ENCODE assay signal across 11 cellular contexts in genomic region chr15:58549013-58549779, GRCh38.
DNase-seq lines count a peak whose midpoint lies in the region; TF ChIP-seq lines count a peak whose summit lies in the region.
"Had no signal": no experiment of that assay in that cellular context is flagged by ENCODE, and none has a peak within 500 bp of the region (broad histone marks: within the 10 kb centered on the region; RNA-seq: fewer than 3 reads in every experiment).

No MANE protein-coding gene starts in this region.

- H3K4me3 ChIP-seq in adipocyte (ENCODE audit: low read length) (no peak overlapping the region), hepatocyte (no peak overlapping the region), transverse colon (no peak overlapping the region)

- TF ChIP-seq CTCF in hepatocyte (IDR thresholded peaks at IDR 0.05; ENCODE audit: poor library complexity) (no peak), transverse colon (IDR thresholded peaks at IDR 0.05) (no peak)

- 43% methylated on average over 12 of the region's 12 CpGs for WGBS in hepatocyte (ENCODE audit: low lambda C conversion rate, missing lambda C conversion rate)
- 77 to 82% methylated on average over 2 to 12 of the region's 12 CpGs for WGBS in transverse colon (ENCODE audit: low coverage in 1 of 2), 2 donors

- in situ Hi-C loops in transverse colon (cut with MboI; ENCODE audit: low pct_ligation_motif_present in 1 of 4, low pct_unique_long_range_greater_than_20kb in 1 of 4, low sequenced_read_pairs in 3 of 4) = no loop called here
- in situ Hi-C loops in KBM-7 (cut with MboI; ENCODE audit: low pct_unique_long_range_greater_than_20kb, low sequenced_read_pairs) = no loop called here

- no peaks in the 10 kb centered on the region for H4K20me1 ChIP-seq in hepatocyte (ENCODE audit: insufficient read depth, poor library complexity, severe bottlenecking)

- no peaks in the 10 kb centered on the region for H3K9me3 Mint-ChIP-seq in T-helper 2 cell treated with Interferon-gamma antibody and Interleukin-4, amounts not matched to agents 5 μg/mL and 100 μg/mL, for 36 hours

- no peak for TF ChIP-seq POLR2A in transverse colon (IDR thresholded peaks at IDR 0.05)

- no peaks in the 10 kb centered on the region for H3K9me3 ChIP-seq in adipocyte (ENCODE audit: control insufficient read depth, low read length)
- no peaks in the 10 kb centered on the region for H3K9me3 ChIP-seq in hepatocyte (ENCODE audit: low read depth)
- no peaks in the 10 kb centered on the region for H3K9me3 ChIP-seq in transverse colon

- H3K27me3 ChIP-seq in adipocyte (replicated peaks; ENCODE audit: control insufficient read depth, insufficient read depth, low read length) = no peaks in the 10 kb centered on the region
- H3K27me3 ChIP-seq in hepatocyte = no peaks in the 10 kb centered on the region
- H3K27me3 ChIP-seq in transverse colon = no peaks in the 10 kb centered on the region

- H2AFZ ChIP-seq in hepatocyte = no peak overlapping the region

- H3K27ac Mint-ChIP-seq in T-helper 2 cell treated with Interferon-gamma antibody and Interleukin-4, amounts not matched to agents 5 μg/mL and 100 μg/mL, for 36 hours = peak overlapping the region; percentile 45

- intact Hi-C loops in transverse colon (cut with DNase I; ENCODE audit: low total_unique reads) = no loop called here

- peaks cover 5% of the 10 kb centered on the region for H3K36me3 Mint-ChIP-seq in T-helper 2 cell treated with Interferon-gamma antibody and Interleukin-4, amounts not matched to agents 5 μg/mL and 100 μg/mL, for 36 hours (ENCODE audit: low read depth)

- no peaks in the 10 kb centered on the region for H3K27me3 Mint-ChIP-seq in T-helper 2 cell treated with Interferon-gamma antibody and Interleukin-4, amounts not matched to agents 5 μg/mL and 100 μg/mL, for 36 hours (ENCODE audit: low read depth)

- H3K4me3 Mint-ChIP-seq in T-helper 2 cell treated with Interferon-gamma antibody and Interleukin-4, amounts not matched to agents 5 μg/mL and 100 μg/mL, for 36 hours = no peak overlapping the region

- no peak overlapping the region for H3K9ac ChIP-seq in adipocyte (ENCODE audit: low read length)

- no peaks in the 10 kb centered on the region for H3K9me2 ChIP-seq in hepatocyte (replicated peaks; ENCODE audit: insufficient read depth)

- H3K36me3 ChIP-seq in adipocyte (ENCODE audit: control insufficient read depth, insufficient read depth, low read length, severe bottlenecking) (no peaks in the 10 kb centered on the region), hepatocyte (replicated peaks; ENCODE audit: insufficient read depth, low read depth) (no peaks in the 10 kb centered on the region), transverse colon (no peaks in the 10 kb centered on the region)

- peak overlapping the region; percentile 47 for H3K27ac ChIP-seq in hepatocyte
- H3K27ac ChIP-seq in transverse colon = peak overlapping the region in 3 of 4 donors; percentile 4 to 56 (median 12)

- peaks cover 56% of the 10 kb centered on the region for H3K4me1 Mint-ChIP-seq in T-helper 2 cell treated with Interferon-gamma antibody and Interleukin-4, amounts not matched to agents 5 μg/mL and 100 μg/mL, for 36 hours (ENCODE audit: low read depth)

- H3K4me1 ChIP-seq in adipocyte (ENCODE audit: control insufficient read depth, insufficient read depth, low read length) = peaks cover 42% of the 10 kb centered on the region
- H3K4me1 ChIP-seq in hepatocyte (ENCODE audit: insufficient read depth) = peaks cover 29% of the 10 kb centered on the region
- H3K4me1 ChIP-seq in transverse colon = peaks cover 5 to 14% (median 12%) of the 10 kb centered on the region in 4 donors

- no peak for DNase-seq in T-helper 2 cell treated with Interferon-gamma antibody and Interleukin-4, amounts not matched to agents 5 μg/mL and 100 μg/mL, for 36 hours (ENCODE audit: low spot score)
- DNase-seq in T-helper 2 cell = no peak
- peak; percentile 85 for DNase-seq in adipocyte (ENCODE audit: low read depth)
- DNase-seq in hepatocyte (ENCODE audit: low spot score) = peak; percentile 53
- DNase-seq in transverse colon = no peak
- DNase-seq in KBM-7 = no peak
- no peak for DNase-seq in SHP77 treated with DMSO at 0.1 percent for 48 hours (lab: John Stamatoyannopoulos, UW)
- no peak for DNase-seq in NCI-H2081 (lab: John Stamatoyannopoulos, UW)
- DNase-seq: 8988T; activated CD4-positive, alpha-beta T cell treated with anti-CD3 and anti-CD28 coated beads, Interleukin-2, amount 50 U/mL, for 4 hours; cerebellar nuclear complex had no signal

- TF ChIP-seq EP300 in transverse colon (IDR thresholded peaks at IDR 0.05; ENCODE audit: low read depth) = no peak

- peak overlapping the region; percentile 15 for H3K4me2 ChIP-seq in hepatocyte

- no peaks in the 10 kb centered on the region for H3K79me2 ChIP-seq in hepatocyte

Comparison
In these comparisons a context has a peak if more than half of its experiments do, and no peak if none do; other contexts are left out.
1. DNase-seq: peak in adipocyte (single experiment) and hepatocyte (single experiment); none in T-helper 2 cell treated with Interferon-gamma antibody and Interleukin-4, amounts not matched to agents 5 μg/mL and 100 μg/mL, for 36 hours (single experiment), T-helper 2 cell (0 of 5), transverse colon (single experiment), KBM-7 (single experiment), SHP77 treated with DMSO at 0.1 percent for 48 hours (single experiment) and NCI-H2081 (0 of 2).